21 cellular contexts compared by ENCODE assay signal in the genomic region with DNA sequence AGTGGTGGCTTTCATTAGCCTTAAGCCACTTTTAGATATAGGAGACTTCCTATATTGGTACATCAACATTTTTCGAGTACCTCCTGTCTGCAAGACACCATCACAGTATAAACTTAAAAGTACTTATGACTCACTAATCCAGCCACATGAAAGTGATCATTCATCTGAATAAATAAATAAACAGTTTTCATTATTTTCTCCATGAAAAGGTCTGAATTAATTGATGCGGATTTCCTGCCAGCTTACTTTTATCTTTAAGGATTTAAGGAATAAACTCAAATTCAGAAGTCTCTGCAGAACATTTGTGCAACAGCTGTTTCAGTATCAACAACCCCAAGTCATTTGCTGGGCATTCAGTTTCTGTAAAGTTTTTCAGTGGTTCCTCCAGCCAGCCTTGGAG. TPM values are rescaled to one million over a fixed set of nuclear protein-coding genes. Genes with fewer than 3 reads are reported as not detected.
"Had no signal": no experiment of that assay in that cellular context is flagged by ENCODE, and none has a peak within 500 bp of the region (broad histone marks: within the 10 kb centered on the region; RNA-seq: fewer than 3 reads in every experiment).

No MANE protein-coding gene starts in this region.

- H3K27ac ChIP-seq: dorsolateral prefrontal cortex, foreskin keratinocyte, right lobe of liver, tibial nerve, uterus had no signal

- H3K27me3 ChIP-seq: dorsolateral prefrontal cortex, foreskin keratinocyte, right lobe of liver, tibial nerve, uterus had no signal

- ATAC-seq: foreskin keratinocyte, right lobe of liver had no signal

- H3K9me3 ChIP-seq: right lobe of liver, tibial nerve, uterus had no signal

- H3K4me3 ChIP-seq: dorsolateral prefrontal cortex, right lobe of liver, smooth muscle cell, tibial nerve, uterus had no signal

- H3K4me2 ChIP-seq: smooth muscle cell had no signal

- DNase-seq: activated CD4-positive, alpha-beta T cell treated with anti-CD3 and anti-CD28 coated beads, Interleukin-2, amount 10 ng/mL, durations not matched to agents 7 days and 5 days; activated CD4-positive, CD25-positive, alpha-beta regulatory T cell; activated CD8-positive, alpha-beta memory T cell treated with anti-CD3 and anti-CD28 coated beads for 24 hours; activated naive CD4-positive, alpha-beta T cell treated with Interleukin-2 at 50 U/mL for 16 hours; dorsolateral prefrontal cortex; foreskin keratinocyte; head of caudate nucleus; nephron progenitor cell; right lobe of liver; stimulated activated CD4-positive, alpha-beta T cell treated with anti-CD3 and anti-CD28 coated beads, Interleukin-4, amount 100 ng/mL, for 4 hours; stimulated activated CD8-positive, alpha-beta memory T cell treated with anti-CD3 and anti-CD28 coated beads, Interleukin-4, amount 100 ng/mL, for 48 hours; stimulated activated naive CD4-positive, alpha-beta T cell treated with Interleukin-2 at 50 U/mL for 16 hours; substantia nigra; uterus had no signal

- H3K36me3 ChIP-seq: uterus had no signal

RNA-seq across cellular contexts. Expression of a gene that starts 28.2 kb away (rescaled TPM):
- total RNA-seq: activated CD4-positive, alpha-beta T cell treated with anti-CD3 and anti-CD28 coated beads, Interleukin-2, amount 10 ng/mL, durations not matched to agents 7 days and 5 days; chondrocyte; foreskin keratinocyte; lower leg skin; osteoblast; pulmonary artery endothelial cell; right lobe of liver; tibial nerve had no signal
- polyA plus RNA-seq: esophagus had no signal
